9 cellular contexts compared by ENCODE assay signal in the genomic region with DNA sequence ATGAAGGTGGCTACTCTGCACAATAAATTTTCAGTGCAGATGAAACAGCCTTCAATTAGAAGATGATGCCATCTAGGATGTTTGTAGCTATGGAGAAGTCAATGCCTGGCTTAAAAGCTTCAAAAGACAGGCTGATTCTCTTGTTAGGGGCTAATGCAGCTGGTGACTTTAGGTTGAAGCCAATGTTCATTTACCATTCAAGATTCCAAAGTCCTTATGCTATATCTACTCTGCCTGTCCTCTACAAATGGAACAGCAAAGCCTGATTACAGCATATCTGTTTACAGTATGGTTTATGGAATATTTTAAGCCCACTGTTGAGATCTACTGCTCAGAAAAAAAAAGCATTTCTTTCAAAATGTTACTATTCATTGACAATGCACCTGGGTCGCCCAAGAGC. TPM values are rescaled to one million over a fixed set of nuclear protein-coding genes. Genes with fewer than 3 reads are reported as not detected.
"Had no signal": no experiment of that assay in that cellular context is flagged by ENCODE, and none has a peak within 500 bp of the region (broad histone marks: within the 10 kb centered on the region; RNA-seq: fewer than 3 reads in every experiment).

No MANE protein-coding gene starts in this region.

- DNase-seq: GDM1, GF-D8 had no signal

- ATAC-seq: GM12878 had no signal

- FAIRE-seq: G401.6, GM12878, GM12891, GM12892, GM18507, GM19239 had no signal

- H3K4me3 ChIP-seq: GM12878 had no signal

RNA-seq across cellular contexts. Expression of a gene that starts 15.8 kb away (rescaled TPM):
- total RNA-seq: G401 had no signal
